Comparison of ENCODE assay signal across 23 cellular contexts in genomic region chr6:150681992-150682391, GRCh38.
DNase-seq lines count a peak whose midpoint lies in the region; ATAC-seq, FAIRE-seq and TF ChIP-seq lines count a peak whose summit lies in the region.
"Had no signal": no experiment of that assay in that cellular context is flagged by ENCODE, and none has a peak within 500 bp of the region (broad histone marks: within the 10 kb centered on the region; RNA-seq: fewer than 3 reads in every experiment).

No MANE protein-coding gene starts in this region.

- intact Hi-C loops in esophagus squamous epithelium (cut with DNase I): loop anchor here (10.0 kb wide), 1 partner anchor 133 kb away; no protein-coding TSS in a partner anchor
- intact Hi-C loops in gastrocnemius medialis (cut with DNase I; ENCODE audit: low total_unique reads): loop anchor here (10.0 kb wide), 1 partner anchor 267 kb away; no protein-coding TSS in a partner anchor

- no peak for TF ChIP-seq CTCF in esophagus squamous epithelium (IDR thresholded peaks at IDR 0.05)
- TF ChIP-seq CTCF in gastrocnemius medialis (IDR thresholded peaks at IDR 0.05 in 4 of 5, conservative IDR thresholded peaks at IDR 0.05 in 1 of 5): no peak

- H3K27me3 ChIP-seq in esophagus squamous epithelium (no peaks in the 10 kb centered on the region), gastrocnemius medialis (no peaks in the 10 kb centered on the region)
- H3K27me3 ChIP-seq: brain microvascular endothelial cell, colonic mucosa, transverse colon had no signal

- H3K4me1 Mint-ChIP-seq in stimulated activated naive CD8-positive, alpha-beta T cell treated with anti-CD3 and anti-CD28 coated beads, Interleukin-15, Interleukin-2, amounts not matched to agents 100 ng/mL and 50 ng/mL, for 24 hours (ENCODE audit: low read depth): peaks cover 22% of the 10 kb centered on the region
- no peaks in the 10 kb centered on the region for H3K4me1 Mint-ChIP-seq in stimulated activated naive CD8-positive, alpha-beta T cell treated with anti-CD3 and anti-CD28 coated beads, Interleukin-15, amount 100 ng/mL, for 72 hours

- no peaks in the 10 kb centered on the region for H3K36me3 Mint-ChIP-seq in stimulated activated naive CD8-positive, alpha-beta T cell treated with anti-CD3 and anti-CD28 coated beads, Interleukin-15, Interleukin-2, amounts not matched to agents 100 ng/mL and 50 ng/mL, for 24 hours (ENCODE audit: low read depth)
- H3K36me3 Mint-ChIP-seq: activated CD4-positive, alpha-beta memory T cell treated with anti-CD3 and anti-CD28 coated beads for 36 hours had no signal

- no peak for FAIRE-seq in HTR-8/SVneo (lab: Jason Lieb, UNC)

- H3K4me1 ChIP-seq in esophagus squamous epithelium (peaks cover 12 to 49% (median 18%) of the 10 kb centered on the region in 3 donors), gastrocnemius medialis (no peaks in the 10 kb centered on the region)
- H3K4me1 ChIP-seq: colonic mucosa had no signal

- no peak for DNase-seq in stimulated activated naive CD8-positive, alpha-beta T cell treated with anti-CD3 and anti-CD28 coated beads, Interleukin-15, amount 100 ng/mL, for 72 hours
- DNase-seq in esophagus squamous epithelium (lab: John Stamatoyannopoulos, UW) (no peak), gastrocnemius medialis (no peak), globus pallidus (ENCODE audit: low spot score) (no peak), NCI-H82 (lab: John Stamatoyannopoulos, UW) (no peak), HTR-8/SVneo (ENCODE audit: insufficient read length, low spot score) (no peak)
- DNase-seq: activated CD4-positive, alpha-beta memory T cell treated with anti-CD3 and anti-CD28 coated beads for 36 hours; activated CD4-positive, CD25-positive, alpha-beta regulatory T cell; activated effector memory CD4-positive, alpha-beta T cell treated with Interleukin-2 at 50 U/mL for 16 hours; brain microvascular endothelial cell; CD4-positive, CD25-positive, alpha-beta regulatory T cell; colonic mucosa; effector memory CD8-positive, alpha-beta T cell; glutamatergic neuron; H9; IMR-90; NCI-H1417; NCI-H2107; NCI-H69; stimulated activated CD4-positive, alpha-beta T cell treated with anti-CD3 and anti-CD28 coated beads, Interleukin-1b, Interleukin-23, amount 100 ng/mL, for 48 hours; T-helper 9 cell; transverse colon had no signal

- H3K9me3 ChIP-seq in esophagus squamous epithelium (no peaks in the 10 kb centered on the region), gastrocnemius medialis (no peaks in the 10 kb centered on the region)
- H3K9me3 ChIP-seq: colonic mucosa, transverse colon had no signal

- H3K36me3 ChIP-seq in esophagus squamous epithelium (no peaks in the 10 kb centered on the region), gastrocnemius medialis (no peaks in the 10 kb centered on the region)
- H3K36me3 ChIP-seq: brain microvascular endothelial cell, colonic mucosa, transverse colon had no signal

- H3K4me3 Mint-ChIP-seq in stimulated activated naive CD8-positive, alpha-beta T cell treated with anti-CD3 and anti-CD28 coated beads, Interleukin-15, Interleukin-2, amounts not matched to agents 100 ng/mL and 50 ng/mL, for 24 hours: no peak overlapping the region
- H3K4me3 Mint-ChIP-seq in stimulated activated naive CD8-positive, alpha-beta T cell treated with anti-CD3 and anti-CD28 coated beads, Interleukin-15, amount 100 ng/mL, for 72 hours: no peak overlapping the region
- H3K4me3 Mint-ChIP-seq: activated CD4-positive, alpha-beta memory T cell treated with anti-CD3 and anti-CD28 coated beads for 36 hours; CD4-positive, CD25-positive, alpha-beta regulatory T cell; effector memory CD8-positive, alpha-beta T cell; H9 had no signal

- TF ChIP-seq POLR2A in esophagus squamous epithelium (IDR thresholded peaks at IDR 0.05): no peak
- no peak for TF ChIP-seq POLR2A in gastrocnemius medialis (IDR thresholded peaks at IDR 0.05)

- H3K27ac ChIP-seq in esophagus squamous epithelium (peak overlapping the region in 3 of 4 donors; percentile 52 to 85 (median 63)), gastrocnemius medialis (peak overlapping the region; percentile 47 to 76 (median 72))
- H3K27ac ChIP-seq: brain microvascular endothelial cell, colonic mucosa, transverse colon had no signal

- H3K27ac Mint-ChIP-seq in stimulated activated naive CD8-positive, alpha-beta T cell treated with anti-CD3 and anti-CD28 coated beads, Interleukin-15, Interleukin-2, amounts not matched to agents 100 ng/mL and 50 ng/mL, for 24 hours: peak overlapping the region; percentile 47
- no peak overlapping the region for H3K27ac Mint-ChIP-seq in stimulated activated naive CD8-positive, alpha-beta T cell treated with anti-CD3 and anti-CD28 coated beads, Interleukin-15, amount 100 ng/mL, for 72 hours
- H3K27ac Mint-ChIP-seq: activated CD4-positive, alpha-beta memory T cell treated with anti-CD3 and anti-CD28 coated beads for 36 hours; effector memory CD8-positive, alpha-beta T cell; H9 had no signal

- no peaks in the 10 kb centered on the region for H3K27me3 Mint-ChIP-seq in stimulated activated naive CD8-positive, alpha-beta T cell treated with anti-CD3 and anti-CD28 coated beads, Interleukin-15, Interleukin-2, amounts not matched to agents 100 ng/mL and 50 ng/mL, for 24 hours
- H3K27me3 Mint-ChIP-seq in stimulated activated naive CD8-positive, alpha-beta T cell treated with anti-CD3 and anti-CD28 coated beads, Interleukin-15, amount 100 ng/mL, for 72 hours: peaks cover 7% of the 10 kb centered on the region
- H3K27me3 Mint-ChIP-seq: activated CD4-positive, alpha-beta memory T cell treated with anti-CD3 and anti-CD28 coated beads for 36 hours; CD4-positive, CD25-positive, alpha-beta regulatory T cell; effector memory CD8-positive, alpha-beta T cell had no signal

- H3K9me3 Mint-ChIP-seq in stimulated activated naive CD8-positive, alpha-beta T cell treated with anti-CD3 and anti-CD28 coated beads, Interleukin-15, Interleukin-2, amounts not matched to agents 100 ng/mL and 50 ng/mL, for 24 hours: no peaks in the 10 kb centered on the region
- H3K9me3 Mint-ChIP-seq in stimulated activated naive CD8-positive, alpha-beta T cell treated with anti-CD3 and anti-CD28 coated beads, Interleukin-15, amount 100 ng/mL, for 72 hours: no peaks in the 10 kb centered on the region
- H3K9me3 Mint-ChIP-seq: activated CD4-positive, alpha-beta memory T cell treated with anti-CD3 and anti-CD28 coated beads for 36 hours; effector memory CD8-positive, alpha-beta T cell had no signal

- WGBS in esophagus squamous epithelium, 2 donors: 62% methylated on average over 5 of the region's 5 CpGs; no CpG with 5 or more reads in 1 of the 2 donors

- no peak for ATAC-seq in stimulated activated naive CD8-positive, alpha-beta T cell treated with anti-CD3 and anti-CD28 coated beads, Interleukin-15, amount 100 ng/mL, for 72 hours
- ATAC-seq in gastrocnemius medialis: no peak
- ATAC-seq: effector memory CD8-positive, alpha-beta T cell had no signal

- no peak overlapping the region for H3K4me3 ChIP-seq in esophagus squamous epithelium
- H3K4me3 ChIP-seq in gastrocnemius medialis: no peak overlapping the region
- H3K4me3 ChIP-seq: colonic mucosa, transverse colon had no signal

- in situ Hi-C loops in gastrocnemius medialis (cut with MboI; ENCODE audit: low sequenced_read_pairs in 4 of 4): no loop called here
